ENCODE assay signal across 1 cellular context in the genomic region with DNA sequence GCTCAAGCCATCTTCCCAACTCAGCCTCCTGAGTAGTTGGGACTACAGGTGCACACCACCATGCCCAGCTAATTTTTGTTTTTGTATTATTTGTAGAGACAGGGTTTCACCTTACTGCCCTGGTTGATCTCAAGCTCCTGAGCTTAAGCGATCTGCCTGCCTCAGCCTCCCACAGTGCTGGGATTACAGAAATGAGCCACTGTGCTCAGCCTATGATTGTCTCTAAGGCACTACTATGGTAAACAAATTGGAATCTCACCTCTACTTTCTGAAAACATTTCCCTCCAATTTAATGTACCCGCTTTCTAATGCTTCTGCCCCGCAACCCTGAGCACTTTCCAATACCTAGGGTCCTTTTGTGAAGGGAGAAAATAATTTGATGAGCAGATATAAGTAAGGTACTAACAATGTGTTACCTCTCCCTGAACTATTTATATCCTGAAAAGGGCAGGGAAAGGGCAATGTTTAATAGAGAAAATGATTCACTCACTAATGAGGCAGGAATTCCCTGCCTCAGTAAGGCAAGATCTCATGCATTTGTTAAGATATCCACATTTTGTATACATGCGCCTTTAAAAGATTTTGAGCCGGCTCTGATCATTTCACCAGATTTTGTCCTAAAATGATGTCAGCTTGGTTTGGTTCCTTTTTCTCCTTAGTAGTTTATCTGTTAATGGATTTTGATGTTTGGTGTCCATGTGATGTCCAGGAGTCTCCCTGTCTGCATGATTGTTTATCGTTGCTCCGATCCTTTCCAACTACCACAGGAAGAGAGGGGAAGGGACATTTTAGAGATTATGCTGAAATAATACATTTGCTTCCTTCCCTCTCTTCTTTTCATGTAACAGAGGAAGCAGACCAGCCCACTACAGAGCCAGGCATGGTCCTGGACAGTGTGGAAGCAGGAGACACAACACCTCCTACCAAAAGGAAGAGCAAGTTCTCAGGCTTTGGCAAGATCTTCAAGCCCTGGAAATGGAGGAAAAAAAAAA.
TF ChIP-seq lines count a peak whose summit lies in the region.

No MANE protein-coding gene starts in this region.

TF ChIP-seq in WTC11, 78 proteins besides CTCF, POLR2A, EP300 and RAD21 (continued from another document):
- TF ChIP-seq, protein P1, sequence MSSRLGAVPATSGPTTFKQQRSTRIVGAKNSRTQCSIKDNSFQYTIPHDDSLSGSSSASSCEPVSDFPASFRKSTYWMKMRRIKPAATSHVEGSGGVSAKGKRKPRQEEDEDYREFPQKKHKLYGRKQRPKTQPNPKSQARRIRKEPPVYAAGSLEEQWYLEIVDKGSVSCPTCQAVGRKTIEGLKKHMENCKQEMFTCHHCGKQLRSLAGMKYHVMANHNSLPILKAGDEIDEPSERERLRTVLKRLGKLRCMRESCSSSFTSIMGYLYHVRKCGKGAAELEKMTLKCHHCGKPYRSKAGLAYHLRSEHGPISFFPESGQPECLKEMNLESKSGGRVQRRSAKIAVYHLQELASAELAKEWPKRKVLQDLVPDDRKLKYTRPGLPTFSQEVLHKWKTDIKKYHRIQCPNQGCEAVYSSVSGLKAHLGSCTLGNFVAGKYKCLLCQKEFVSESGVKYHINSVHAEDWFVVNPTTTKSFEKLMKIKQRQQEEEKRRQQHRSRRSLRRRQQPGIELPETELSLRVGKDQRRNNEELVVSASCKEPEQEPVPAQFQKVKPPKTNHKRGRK (CRISPR knock-in tag; IDR thresholded peaks at IDR 0.05; ENCODE audit: borderline replicate concordance): no peak
- TF ChIP-seq SP1 (CRISPR knock-in tag; conservative IDR thresholded peaks at IDR 0.05) (no peak), FOXP1 (CRISPR knock-in tag; IDR thresholded peaks at IDR 0.05; ENCODE audit: borderline replicate concordance) (no peak), SOX15 (CRISPR knock-in tag; IDR thresholded peaks at IDR 0.05) (no peak), CREM (CRISPR knock-in tag; IDR thresholded peaks at IDR 0.05) (no peak), NFE2L1 (CRISPR knock-in tag; IDR thresholded peaks at IDR 0.05) (no peak), NR2C2 (CRISPR knock-in tag; IDR thresholded peaks at IDR 0.05) (no peak), ATF1 (CRISPR knock-in tag; IDR thresholded peaks at IDR 0.05) (no peak), ZNF416 (CRISPR knock-in tag; IDR thresholded peaks at IDR 0.05) (no peak), ZBTB21 (CRISPR knock-in tag; IDR thresholded peaks at IDR 0.05; ENCODE audit: borderline replicate concordance) (no peak), NR1H2 (CRISPR knock-in tag; IDR thresholded peaks at IDR 0.05) (no peak), RORB (CRISPR knock-in tag; IDR thresholded peaks at IDR 0.05) (no peak)
- TF ChIP-seq, protein P2, sequence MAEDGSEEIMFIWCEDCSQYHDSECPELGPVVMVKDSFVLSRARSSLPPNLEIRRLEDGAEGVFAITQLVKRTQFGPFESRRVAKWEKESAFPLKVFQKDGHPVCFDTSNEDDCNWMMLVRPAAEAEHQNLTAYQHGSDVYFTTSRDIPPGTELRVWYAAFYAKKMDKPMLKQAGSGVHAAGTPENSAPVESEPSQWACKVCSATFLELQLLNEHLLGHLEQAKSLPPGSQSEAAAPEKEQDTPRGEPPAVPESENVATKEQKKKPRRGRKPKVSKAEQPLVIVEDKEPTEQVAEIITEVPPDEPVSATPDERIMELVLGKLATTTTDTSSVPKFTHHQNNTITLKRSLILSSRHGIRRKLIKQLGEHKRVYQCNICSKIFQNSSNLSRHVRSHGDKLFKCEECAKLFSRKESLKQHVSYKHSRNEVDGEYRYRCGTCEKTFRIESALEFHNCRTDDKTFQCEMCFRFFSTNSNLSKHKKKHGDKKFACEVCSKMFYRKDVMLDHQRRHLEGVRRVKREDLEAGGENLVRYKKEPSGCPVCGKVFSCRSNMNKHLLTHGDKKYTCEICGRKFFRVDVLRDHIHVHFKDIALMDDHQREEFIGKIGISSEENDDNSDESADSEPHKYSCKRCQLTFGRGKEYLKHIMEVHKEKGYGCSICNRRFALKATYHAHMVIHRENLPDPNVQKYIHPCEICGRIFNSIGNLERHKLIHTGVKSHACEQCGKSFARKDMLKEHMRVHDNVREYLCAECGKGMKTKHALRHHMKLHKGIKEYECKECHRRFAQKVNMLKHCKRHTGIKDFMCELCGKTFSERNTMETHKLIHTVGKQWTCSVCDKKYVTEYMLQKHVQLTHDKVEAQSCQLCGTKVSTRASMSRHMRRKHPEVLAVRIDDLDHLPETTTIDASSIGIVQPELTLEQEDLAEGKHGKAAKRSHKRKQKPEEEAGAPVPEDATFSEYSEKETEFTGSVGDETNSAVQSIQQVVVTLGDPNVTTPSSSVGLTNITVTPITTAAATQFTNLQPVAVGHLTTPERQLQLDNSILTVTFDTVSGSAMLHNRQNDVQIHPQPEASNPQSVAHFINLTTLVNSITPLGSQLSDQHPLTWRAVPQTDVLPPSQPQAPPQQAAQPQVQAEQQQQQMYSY (CRISPR knock-in tag; IDR thresholded peaks at IDR 0.05): no peak
- TF ChIP-seq, protein P3, sequence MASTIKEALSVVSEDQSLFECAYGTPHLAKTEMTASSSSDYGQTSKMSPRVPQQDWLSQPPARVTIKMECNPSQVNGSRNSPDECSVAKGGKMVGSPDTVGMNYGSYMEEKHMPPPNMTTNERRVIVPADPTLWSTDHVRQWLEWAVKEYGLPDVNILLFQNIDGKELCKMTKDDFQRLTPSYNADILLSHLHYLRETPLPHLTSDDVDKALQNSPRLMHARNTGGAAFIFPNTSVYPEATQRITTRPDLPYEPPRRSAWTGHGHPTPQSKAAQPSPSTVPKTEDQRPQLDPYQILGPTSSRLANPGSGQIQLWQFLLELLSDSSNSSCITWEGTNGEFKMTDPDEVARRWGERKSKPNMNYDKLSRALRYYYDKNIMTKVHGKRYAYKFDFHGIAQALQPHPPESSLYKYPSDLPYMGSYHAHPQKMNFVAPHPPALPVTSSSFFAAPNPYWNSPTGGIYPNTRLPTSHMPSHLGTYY (CRISPR knock-in tag; IDR thresholded peaks at IDR 0.05): no peak
